In the genomic region with DNA sequence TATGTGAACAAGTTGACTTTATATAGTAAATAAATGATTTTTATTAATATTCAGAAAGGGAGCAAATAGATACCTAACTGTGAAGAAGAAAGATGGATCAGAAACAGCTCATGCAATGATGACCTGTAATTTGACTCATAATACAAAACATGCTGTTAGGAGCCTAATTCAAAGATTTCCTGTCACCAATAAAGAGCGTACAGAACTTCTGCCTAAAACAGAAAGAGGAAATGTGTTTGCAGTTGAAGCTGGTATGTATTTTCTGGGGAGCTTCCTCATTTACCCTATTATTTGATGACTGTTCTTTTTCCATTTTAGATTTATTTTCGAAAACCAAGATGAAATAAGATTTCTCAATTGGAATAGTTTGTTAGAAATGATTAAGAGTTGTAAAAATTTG, we compare ENCODE assay signal across 11 cellular contexts. TPM values are rescaled to one million over a fixed set of nuclear protein-coding genes. Genes with fewer than 3 reads are reported as not detected.
DNase-seq lines count a peak whose midpoint lies in the region; ATAC-seq lines count a peak whose summit lies in the region.
"Had no signal": no experiment of that assay in that cellular context is flagged by ENCODE, and none has a peak within 500 bp of the region (broad histone marks: within the 10 kb centered on the region; RNA-seq: fewer than 3 reads in every experiment).

No MANE protein-coding gene starts in this region.

- H3K27ac Mint-ChIP-seq in activated naive CD8-positive, alpha-beta T cell treated with anti-CD3 and anti-CD28 coated beads, Interleukin-2, amount 10 ng/mL, durations not matched to agents 7 days and 5 days, result peak overlapping the region; percentile 71

- peaks cover 30% of the 10 kb centered on the region for H3K4me1 Mint-ChIP-seq in activated naive CD8-positive, alpha-beta T cell treated with anti-CD3 and anti-CD28 coated beads, Interleukin-2, amount 10 ng/mL, durations not matched to agents 7 days and 5 days

- H3K36me3 Mint-ChIP-seq in activated naive CD8-positive, alpha-beta T cell treated with anti-CD3 and anti-CD28 coated beads, Interleukin-2, amount 10 ng/mL, durations not matched to agents 7 days and 5 days, result peaks cover 33% of the 10 kb centered on the region

- ATAC-seq in GM21360 (IDR thresholded peaks at IDR 0.05; ENCODE audit: unreplicated experiment), result peak; percentile 61
- peak; percentile 61 for ATAC-seq in HG03442 (IDR thresholded peaks at IDR 0.05; ENCODE audit: unreplicated experiment)
- ATAC-seq in activated naive CD8-positive, alpha-beta T cell treated with anti-CD3 and anti-CD28 coated beads, Interleukin-2, amount 10 ng/mL, durations not matched to agents 7 days and 5 days (ENCODE audit: low read depth), result peak; percentile 75

- H3K27me3 Mint-ChIP-seq in activated naive CD8-positive, alpha-beta T cell treated with anti-CD3 and anti-CD28 coated beads, Interleukin-2, amount 10 ng/mL, durations not matched to agents 7 days and 5 days, result no peaks in the 10 kb centered on the region

- H3K9me3 Mint-ChIP-seq in activated naive CD8-positive, alpha-beta T cell treated with anti-CD3 and anti-CD28 coated beads, Interleukin-2, amount 10 ng/mL, durations not matched to agents 7 days and 5 days, result no peaks in the 10 kb centered on the region

- DNase-seq in ELR (ENCODE audit: low read depth), result peak; percentile 40
- DNase-seq in activated naive CD8-positive, alpha-beta T cell treated with anti-CD3 and anti-CD28 coated beads, Interleukin-2, amount 10 ng/mL, durations not matched to agents 7 days and 5 days, result no peak
- DNase-seq in HT-29 (ENCODE audit: low spot score), result no peak
- DNase-seq in effector CD4-positive, alpha-beta T cell, result no peak
- no peak for DNase-seq in DMS 273 (lab: John Stamatoyannopoulos, UW; ENCODE audit: unreplicated experiment)
- DNase-seq in NCI-H510A treated with DMSO at 0.1 percent for 48 hours (lab: John Stamatoyannopoulos, UW), result no peak
- DNase-seq: NCI-H1930, sigmoid colon, upper lobe of left lung had no signal

- peak overlapping the region; percentile 65 for H3K4me3 Mint-ChIP-seq in activated naive CD8-positive, alpha-beta T cell treated with anti-CD3 and anti-CD28 coated beads, Interleukin-2, amount 10 ng/mL, durations not matched to agents 7 days and 5 days

- POLR2A ChIA-PET in activated naive CD8-positive, alpha-beta T cell treated with anti-CD3 and anti-CD28 coated beads, Interleukin-2, amount 10 ng/mL, durations not matched to agents 7 days and 5 days (lab: Charles Lee), result interaction anchor here (0.8 kb wide), 1 partner anchor 12 kb away, joined by 3 read pairs; a partner anchor contains a TSS

RNA-seq across cellular contexts. Expression of a gene that starts 11.4 kb away (rescaled TPM):
- total RNA-seq in activated naive CD8-positive, alpha-beta T cell treated with anti-CD3 and anti-CD28 coated beads, Interleukin-2, amount 10 ng/mL, durations not matched to agents 7 days and 5 days, result 10 to 100 TPM; 37.7 to 37.9 TPM
- 9.3 and 10.2 TPM in 2 replicates for total RNA-seq in HT-29 (2014; rRNA removed; shearing (Covaris generic))

RNA-seq across cellular contexts. Expression of a gene that starts 36.7 kb away (rescaled TPM):
- 1 to 10 TPM; 3.8 to 4.4 TPM for total RNA-seq in activated naive CD8-positive, alpha-beta T cell treated with anti-CD3 and anti-CD28 coated beads, Interleukin-2, amount 10 ng/mL, durations not matched to agents 7 days and 5 days
- not detected in 2 replicates for total RNA-seq in HT-29 (2014; rRNA removed; shearing (Covaris generic))
